ENCODE assay signal across 8 cellular contexts in the genomic region with DNA sequence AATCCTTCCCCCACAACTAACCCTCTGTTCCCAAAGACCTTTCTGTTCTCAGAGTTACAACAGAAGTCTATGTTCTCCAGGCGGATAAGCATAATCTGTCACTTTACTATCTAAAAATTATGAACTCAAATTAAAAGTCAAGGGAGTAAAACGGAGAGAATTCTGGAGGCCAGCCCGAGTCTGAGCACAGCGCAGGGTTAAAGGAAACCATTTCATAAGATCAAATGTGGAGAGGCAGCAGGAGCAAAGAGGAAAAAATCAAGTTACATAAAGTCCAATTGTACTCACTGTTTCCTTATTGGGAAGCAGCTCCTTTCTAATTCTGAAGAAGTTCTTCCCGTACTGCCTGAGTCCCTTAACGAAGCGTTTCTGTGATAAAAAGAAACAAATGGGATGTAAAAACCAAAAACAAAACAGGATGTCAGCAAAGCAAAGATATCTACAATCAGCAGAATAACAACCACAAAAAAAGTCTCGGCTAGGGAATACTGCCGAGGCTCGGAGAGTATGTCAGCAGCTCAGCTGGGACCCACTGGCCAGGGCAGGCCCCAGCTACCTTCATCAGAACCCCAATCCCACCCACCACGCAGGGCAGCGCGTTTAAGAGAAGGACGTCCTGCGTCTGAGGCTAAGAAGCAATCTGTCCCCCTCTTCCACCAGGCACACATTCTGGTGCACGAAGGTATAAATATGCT.
DNase-seq lines count a peak whose midpoint lies in the region; ATAC-seq, FAIRE-seq and TF ChIP-seq lines count a peak whose summit lies in the region.

No MANE protein-coding gene starts in this region.

- H3K4me1 ChIP-seq in prostate gland (replicated peaks), result peaks cover 27% of the 10 kb centered on the region

- H3K36me3 Mint-ChIP-seq in T-helper 17 cell (ENCODE audit: low read depth), result peaks cover 9% of the 10 kb centered on the region
- H3K36me3 Mint-ChIP-seq in activated naive CD4-positive, alpha-beta T cell treated with anti-CD3 and anti-CD28 coated beads, Interleukin-2, amount 50 U/mL, for 72 hours, result peaks cover 18 to 28% of the 10 kb centered on the region in 2 donors

- TF ChIP-seq POLR2A in prostate gland (IDR thresholded peaks at IDR 0.05), result no peak

- intact Hi-C loops in prostate gland (cut with DNase I), result loop anchor here (5.0 kb wide), 2 partner anchors 35 to 60 kb away; no protein-coding TSS in a partner anchor

- H3K27me3 Mint-ChIP-seq in T-helper 17 cell, result no peaks in the 10 kb centered on the region

- 1% methylated on average over 16 of the region's 16 CpGs for WGBS in prostate gland

- no peaks in the 10 kb centered on the region for H3K9me3 ChIP-seq in T-helper 17 cell (ENCODE audit: control insufficient read depth, low read length, poor library complexity, severe bottlenecking)
- H3K9me3 ChIP-seq in prostate gland, result no peaks in the 10 kb centered on the region

- TF ChIP-seq CTCF in foreskin fibroblast (IDR thresholded peaks at IDR 0.05; ENCODE audit: low read depth, low read length) (no peak), prostate gland (IDR thresholded peaks at IDR 0.05) (no peak)

- peak overlapping the region; percentile 93 to 98 for H3K27ac ChIP-seq in prostate gland

- H3K4me3 ChIP-seq in foreskin fibroblast (ENCODE audit: low read depth in 1 of 2, low read length in 2 of 2) (peak overlapping the region; percentile 58 to 85), prostate gland (peak overlapping the region; percentile 79 to 84)

- no peak overlapping the region for H3K27ac Mint-ChIP-seq in T-helper 17 cell
- H3K27ac Mint-ChIP-seq in activated naive CD4-positive, alpha-beta T cell treated with anti-CD3 and anti-CD28 coated beads, Interleukin-2, amount 50 U/mL, for 72 hours, result no peak overlapping the region

- peak; percentile 77 for FAIRE-seq in GM19239 (lab: Jason Lieb, UNC)

- peaks cover 44% of the 10 kb centered on the region for H3K4me1 Mint-ChIP-seq in T-helper 17 cell

- no peaks in the 10 kb centered on the region for H3K36me3 ChIP-seq in prostate gland

- no peak for DNase-seq in GM19239 (ENCODE audit: insufficient read length, low spot score)
- no peak for DNase-seq in T-helper 17 cell
- DNase-seq in foreskin fibroblast, result peak in 1 of 2 donors; percentile 41
- no peak for DNase-seq in prostate gland (ENCODE audit: low spot score)
- no peak for DNase-seq in NOMO-1 treated with dmso at 0.1 percent for 144 hours (lab: John Stamatoyannopoulos, UW; ENCODE audit: unreplicated experiment)
- DNase-seq in activated naive CD4-positive, alpha-beta T cell treated with anti-CD3 and anti-CD28 coated beads, Interleukin-2, amount 50 U/mL, for 72 hours (ENCODE audit: low spot score in 2 of 2), result no peak

- ATAC-seq in T-helper 17 cell (peak; percentile 3), HG03159 (IDR thresholded peaks at IDR 0.05; ENCODE audit: unreplicated experiment) (no peak), GM21528 (IDR thresholded peaks at IDR 0.05; ENCODE audit: low FRiP score, unreplicated experiment) (no peak)
- no peak for ATAC-seq in activated naive CD4-positive, alpha-beta T cell treated with anti-CD3 and anti-CD28 coated beads, Interleukin-2, amount 50 U/mL, for 72 hours

- H3K4me3 Mint-ChIP-seq in T-helper 17 cell, result no peak overlapping the region

- peaks cover 0 to 5% of the 10 kb centered on the region in 2 donors for H3K9me3 Mint-ChIP-seq in activated naive CD4-positive, alpha-beta T cell treated with anti-CD3 and anti-CD28 coated beads, Interleukin-2, amount 50 U/mL, for 72 hours

- no peaks in the 10 kb centered on the region for H3K27me3 ChIP-seq in prostate gland (replicated peaks; ENCODE audit: insufficient read depth)
